ENCODE assay signal across 8 cellular contexts in genomic region chr22:29838599-29838956, GRCh38. TPM values are rescaled to one million over a fixed set of nuclear protein-coding genes. Genes with fewer than 3 reads are reported as not detected.
DNase-seq lines count a peak whose midpoint lies in the region; ATAC-seq, FAIRE-seq and TF ChIP-seq lines count a peak whose summit lies in the region.

No MANE protein-coding gene starts in this region.

- 25 to 28% (median 26%) methylated on average over 5 of the region's 5 CpGs for WGBS in heart left ventricle, 4 donors
- WGBS in upper lobe of left lung, 2 donors: 23% methylated on average over 5 of the region's 5 CpGs

- ATAC-seq in heart left ventricle: peak in 2 of 4 donors; percentile 0 to 3
- ATAC-seq in activated naive CD8-positive, alpha-beta T cell treated with anti-CD3 and anti-CD28 coated beads, Interleukin-2, amount 50 U/mL, for 24 hours: no peak
- ATAC-seq in left lung: peak; percentile 2
- ATAC-seq in upper lobe of left lung (ENCODE audit: low FRiP score in 2 of 2): peak in 1 of 2 donors; percentile 10

- peaks cover 10% of the 10 kb centered on the region for H3K36me3 Mint-ChIP-seq in activated naive CD8-positive, alpha-beta T cell treated with anti-CD3 and anti-CD28 coated beads, Interleukin-2, amount 50 U/mL, for 24 hours (ENCODE audit: low read depth)

- TF ChIP-seq EP300 in upper lobe of left lung (IDR thresholded peaks at IDR 0.05): peak in 1 of 4 donors; percentile 2

- peak overlapping the region; percentile 41 to 94 (median 80) for H3K27ac ChIP-seq in heart left ventricle
- H3K27ac ChIP-seq in left lung: peak overlapping the region; percentile 81 to 96
- peak overlapping the region; percentile 83 to 88 (median 86) for H3K27ac ChIP-seq in upper lobe of left lung

- intact Hi-C loops in heart left ventricle (cut with DNase I): loop anchor here in 9 of 10 donors (1.0 to 10.0 kb wide), 10 partner anchors 44 to 169 kb away; partner anchors contain the start of genes MTMR3 (in 6 of the 9), UQCR10 (in 2 of the 9) and ZMAT5 (in 2 of the 9)
- intact Hi-C loops in cardiac septum (cut with DNase I): loop anchor here (5.0 kb wide), 1 partner anchor 44 kb away; the partner anchor contains the start of gene MTMR3
- intact Hi-C loops in left lung (cut with DNase I): no loop called here

- TF ChIP-seq POLR2A in heart left ventricle (IDR thresholded peaks at IDR 0.05) (no peak), upper lobe of left lung (IDR thresholded peaks at IDR 0.05) (no peak)

- DNase-seq in heart left ventricle: no peak
- no peak for DNase-seq in cardiac septum (ENCODE audit: low spot score)
- DNase-seq in activated naive CD8-positive, alpha-beta T cell treated with anti-CD3 and anti-CD28 coated beads, Interleukin-2, amount 50 U/mL, for 24 hours: no peak
- no peak for DNase-seq in left lung
- DNase-seq in upper lobe of left lung: no peak
- DNase-seq in frontal cortex (ENCODE audit: low spot score in 2 of 2): no peak
- DNase-seq in SW 1271 (lab: John Stamatoyannopoulos, UW): no peak
- no peak for DNase-seq in NCI-H524 (lab: John Stamatoyannopoulos, UW)

- H3K27me3 ChIP-seq in heart left ventricle (no peaks in the 10 kb centered on the region), left lung (no peaks in the 10 kb centered on the region), upper lobe of left lung (no peaks in the 10 kb centered on the region)

- peak overlapping the region; percentile 70 to 98 (median 88) for H3K4me3 ChIP-seq in heart left ventricle
- peak overlapping the region; percentile 71 to 93 for H3K4me3 ChIP-seq in left lung
- H3K4me3 ChIP-seq in upper lobe of left lung: peak overlapping the region in 3 of 4 donors; percentile 88 to 98 (median 95)

- no peaks in the 10 kb centered on the region for H3K9me3 Mint-ChIP-seq in activated naive CD8-positive, alpha-beta T cell treated with anti-CD3 and anti-CD28 coated beads, Interleukin-2, amount 50 U/mL, for 24 hours

- H3K27me3 Mint-ChIP-seq in activated naive CD8-positive, alpha-beta T cell treated with anti-CD3 and anti-CD28 coated beads, Interleukin-2, amount 50 U/mL, for 24 hours: no peaks in the 10 kb centered on the region

- peaks cover 33% of the 10 kb centered on the region for H3K4me1 Mint-ChIP-seq in activated naive CD8-positive, alpha-beta T cell treated with anti-CD3 and anti-CD28 coated beads, Interleukin-2, amount 50 U/mL, for 24 hours

- no peak for TF ChIP-seq CTCF in heart left ventricle (IDR thresholded peaks at IDR 0.05)
- TF ChIP-seq CTCF in left lung (IDR thresholded peaks at IDR 0.05): no peak
- TF ChIP-seq CTCF in upper lobe of left lung (IDR thresholded peaks at IDR 0.05): no peak

- H3K4me1 ChIP-seq in heart left ventricle (peaks cover 3 to 42% (median 20%) of the 10 kb centered on the region in 12 donors), left lung (peaks cover 10 to 29% of the 10 kb centered on the region in 2 donors), upper lobe of left lung (peaks cover 8 to 27% (median 18%) of the 10 kb centered on the region in 4 donors)

- peak overlapping the region; percentile 97 for H3K4me3 Mint-ChIP-seq in activated naive CD8-positive, alpha-beta T cell treated with anti-CD3 and anti-CD28 coated beads, Interleukin-2, amount 50 U/mL, for 24 hours

- peak overlapping the region; percentile 91 for H3K27ac Mint-ChIP-seq in activated naive CD8-positive, alpha-beta T cell treated with anti-CD3 and anti-CD28 coated beads, Interleukin-2, amount 50 U/mL, for 24 hours

- H3K36me3 ChIP-seq in heart left ventricle (peaks cover 0 to 22% (median 11%) of the 10 kb centered on the region in 9 donors), left lung (peaks cover 0 to 11% of the 10 kb centered on the region in 2 donors), upper lobe of left lung (peaks cover 4 to 8% (median 6%) of the 10 kb centered on the region in 4 donors)

- FAIRE-seq in frontal cortex (lab: Jason Lieb, UNC): no peak

- H3K9me3 ChIP-seq in heart left ventricle (no peaks in the 10 kb centered on the region), left lung (no peaks in the 10 kb centered on the region), upper lobe of left lung (no peaks in the 10 kb centered on the region)

RNA-seq across cellular contexts. Expression of gene ASCC2, which starts 0.5 kb away (rescaled TPM):
- total RNA-seq in heart left ventricle (10 to 100 TPM; 23.6 to 53.2 (median 30.4) TPM), cardiac septum (31.9 TPM), left lung (10 to 100 TPM; 55.7 to 57.4 TPM), upper lobe of left lung (100 to 1,000 TPM in 1 of 6 donors, 10 to 100 TPM in 5; 42.3 to 129 (median 64.3) TPM), frontal cortex (15.1 TPM)
- 10 to 100 TPM; 41.8 to 77.1 TPM for polyA plus RNA-seq in heart left ventricle

RNA-seq across cellular contexts. Expression of gene MTMR3, which starts 44.4 kb away (rescaled TPM):
- total RNA-seq in heart left ventricle (10 to 100 TPM; 26.1 to 44.8 (median 36.7) TPM), cardiac septum (45.9 TPM), left lung (10 to 100 TPM; 44.8 to 55.4 TPM), upper lobe of left lung (100 to 1,000 TPM in 2 of 6 donors, 10 to 100 TPM in 4; 50.3 to 117 (median 70.9) TPM), frontal cortex (66.0 TPM)
- 10 to 100 TPM in 1 of 2 donors, 1 to 10 TPM in 1; 9.6 to 22.3 TPM for polyA plus RNA-seq in heart left ventricle

Comparison
In these comparisons a context has a peak if more than half of its experiments do, and no peak if none do; other contexts are left out.
1. intact Hi-C loops: an anchor here in heart left ventricle (1.0 to 10.0 kb wide) and cardiac septum (5.0 kb wide); none called in left lung.